Comparison of ENCODE assay signal across 8 cellular contexts in the genomic region with DNA sequence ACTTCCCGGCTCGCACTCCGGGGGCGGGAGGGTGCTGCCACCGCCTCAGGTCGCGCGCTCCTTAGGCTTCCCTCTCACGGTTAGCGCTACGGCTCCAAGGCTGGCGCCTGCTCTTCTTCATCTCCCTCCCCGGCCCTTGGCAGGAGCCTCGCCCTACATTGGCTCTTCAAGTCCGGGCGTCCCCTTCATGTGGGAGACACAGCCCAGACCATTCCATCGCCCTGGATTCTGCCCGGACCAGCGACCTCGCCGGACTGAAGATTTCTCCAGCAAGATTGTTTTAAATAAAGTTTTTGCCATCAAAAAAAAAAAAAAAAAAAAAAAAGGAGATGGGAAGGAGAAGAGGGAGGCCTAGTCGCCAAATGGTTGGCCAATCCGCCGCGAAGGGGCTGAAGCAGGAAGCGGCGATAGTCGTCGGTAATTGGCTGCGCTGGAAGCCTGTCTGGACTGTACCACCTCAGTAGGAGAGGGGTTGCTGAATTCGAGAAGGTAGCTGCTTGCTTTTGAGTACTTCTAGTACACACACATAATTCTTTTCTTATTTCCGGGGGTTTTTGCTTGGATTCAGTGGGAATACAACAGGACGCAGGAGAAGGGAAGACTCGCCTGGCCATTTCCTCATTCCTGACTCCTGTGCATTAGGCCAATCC. TPM values are rescaled to one million over a fixed set of nuclear protein-coding genes. Genes with fewer than 3 reads are reported as not detected.
DNase-seq lines count a peak whose midpoint lies in the region; ATAC-seq, FAIRE-seq and TF ChIP-seq lines count a peak whose summit lies in the region.

No MANE protein-coding gene starts in this region.

- H3K4me2 ChIP-seq in DOHH2 (ENCODE audit: low read length) = peak overlapping the region; percentile 70
- peak overlapping the region; percentile 78 for H3K4me2 ChIP-seq in GM23248 (ENCODE audit: unreplicated experiment)
- H3K4me2 ChIP-seq in Karpas-422 (ENCODE audit: low read depth, low read length, poor library complexity, severe bottlenecking) = peak overlapping the region; percentile 99

- in situ Hi-C loops in GM23248 (cut with MboI) = no loop called here

- peaks cover 45% of the 10 kb centered on the region for H3K79me2 ChIP-seq in DOHH2 (ENCODE audit: control insufficient read depth, low read length)
- peaks cover 41% of the 10 kb centered on the region for H3K79me2 ChIP-seq in GM23248 (ENCODE audit: insufficient read depth)
- H3K79me2 ChIP-seq in Karpas-422 (ENCODE audit: low read length) = peaks cover 42% of the 10 kb centered on the region

- no peaks in the 10 kb centered on the region for H3K9me3 ChIP-seq in DOHH2 (ENCODE audit: control insufficient read depth, insufficient read depth, low read length)
- H3K9me3 ChIP-seq in GM23248 (ENCODE audit: low read depth) = no peaks in the 10 kb centered on the region
- H3K9me3 ChIP-seq in Karpas-422 (ENCODE audit: low read length) = no peaks in the 10 kb centered on the region

- TF ChIP-seq CTCF in DOHH2 (IDR thresholded peaks at IDR 0.05; ENCODE audit: low read depth, low read length, poor library complexity, severe bottlenecking) = no peak

- peaks cover 28 to 55% (median 37%) of the 10 kb centered on the region in 3 donors for H3K4me1 Mint-ChIP-seq in naive B cell
- H3K4me1 Mint-ChIP-seq in stimulated activated effector memory CD8-positive, alpha-beta T cell treated with anti-CD3 and anti-CD28 coated beads, Interleukin-12 subunit alpha, Interleukin-12 subunit beta, amount 100 ng/mL, for 72 hours = peaks cover 29% of the 10 kb centered on the region

- no peaks in the 10 kb centered on the region for H3K9me3 Mint-ChIP-seq in naive B cell
- no peaks in the 10 kb centered on the region for H3K9me3 Mint-ChIP-seq in stimulated activated effector memory CD8-positive, alpha-beta T cell treated with anti-CD3 and anti-CD28 coated beads, Interleukin-12 subunit alpha, Interleukin-12 subunit beta, amount 100 ng/mL, for 72 hours

- DNase-seq in GM23248 = peak; percentile 99
- peak; percentile 99 for DNase-seq in Karpas-422
- DNase-seq in RCC 7860 (ENCODE audit: low spot score) = peak; percentile 94
- DNase-seq in activated T-helper 1 cell treated with anti-CD3 and anti-CD28 coated beads, Interleukin-2, amount 50 U/mL, for 16 hours (ENCODE audit: low read depth in 1 of 2, low spot score in 1 of 2) = peak; percentile 79 to 89
- DNase-seq in fibroblast of gingiva (ENCODE audit: low read depth) = peak; percentile 100
- DNase-seq in naive B cell = peak; percentile 96
- peak; percentile 76 to 93 for DNase-seq in stimulated activated effector memory CD8-positive, alpha-beta T cell treated with anti-CD3 and anti-CD28 coated beads, Interleukin-12 subunit alpha, Interleukin-12 subunit beta, amount 100 ng/mL, for 72 hours (ENCODE audit: low spot score in 2 of 2)

- H3K27me3 ChIP-seq in DOHH2 (ENCODE audit: control insufficient read depth, low read length) (no peaks in the 10 kb centered on the region), GM23248 (replicated peaks; ENCODE audit: insufficient read depth) (no peaks in the 10 kb centered on the region), Karpas-422 (ENCODE audit: low read length) (no peaks in the 10 kb centered on the region)

- H3F3A ChIP-seq in DOHH2 (ENCODE audit: control insufficient read depth, insufficient read depth) (peaks cover 5% of the 10 kb centered on the region; the same call in 1 of the 2 replicates), GM23248 (ENCODE audit: insufficient read depth) (peaks cover 14% of the 10 kb centered on the region)

- 0 to 1% methylated on average over 34 of the region's 34 CpGs for WGBS in GM23248 (ENCODE audit: low coverage in 1 of 2, low lambda C conversion rate in 2 of 2, missing lambda C conversion rate in 2 of 2), 2 experiments

- peak overlapping the region; percentile 87 for H3K9ac ChIP-seq in GM23248
- peak overlapping the region; percentile 84 for H3K9ac ChIP-seq in Karpas-422 (ENCODE audit: low read length)

- peak overlapping the region; percentile 72 for H3K27ac ChIP-seq in DOHH2 (ENCODE audit: low read depth, low read length)
- peak overlapping the region; percentile 93 for H3K27ac ChIP-seq in GM23248
- peak overlapping the region; percentile 82 for H3K27ac ChIP-seq in Karpas-422 (ENCODE audit: low read length)

- H3K27ac Mint-ChIP-seq in naive B cell = peak overlapping the region; percentile 98 to 100 (median 99)
- peak overlapping the region; percentile 99 for H3K27ac Mint-ChIP-seq in stimulated activated effector memory CD8-positive, alpha-beta T cell treated with anti-CD3 and anti-CD28 coated beads, Interleukin-12 subunit alpha, Interleukin-12 subunit beta, amount 100 ng/mL, for 72 hours

- ATAC-seq in naive B cell (ENCODE audit: low read depth in 2 of 2) = peak; percentile 60 to 64
- ATAC-seq in stimulated activated effector memory CD8-positive, alpha-beta T cell treated with anti-CD3 and anti-CD28 coated beads, Interleukin-12 subunit alpha, Interleukin-12 subunit beta, amount 100 ng/mL, for 72 hours = peak; percentile 81

- H2AFZ ChIP-seq in GM23248 = peak overlapping the region; percentile 92
- H2AFZ ChIP-seq in Karpas-422 (ENCODE audit: low read length) = peak overlapping the region; percentile 96

- FAIRE-seq in RCC 7860 (lab: Jason Lieb, UNC) = peak; percentile 87

- peak overlapping the region; percentile 84 for H3K4me3 ChIP-seq in DOHH2 (ENCODE audit: low read length)
- H3K4me3 ChIP-seq in GM23248 = peak overlapping the region; percentile 96
- H3K4me3 ChIP-seq in Karpas-422 (ENCODE audit: low read length) = peak overlapping the region; percentile 97

- H4K20me1 ChIP-seq in DOHH2 (ENCODE audit: control insufficient read depth, insufficient read depth, low read depth, low read length) = peaks cover 7% of the 10 kb centered on the region
- H4K20me1 ChIP-seq in GM23248 (ENCODE audit: insufficient read depth) = no peaks in the 10 kb centered on the region
- peaks cover 16% of the 10 kb centered on the region for H4K20me1 ChIP-seq in Karpas-422 (ENCODE audit: insufficient read depth, low read depth, low read length)

- H3K36me3 ChIP-seq in DOHH2 (ENCODE audit: control insufficient read depth, low read length) (peaks cover 38% of the 10 kb centered on the region), GM23248 (ENCODE audit: low read depth) (peaks cover 9% of the 10 kb centered on the region), Karpas-422 (ENCODE audit: insufficient read depth, low read length) (peaks cover 16% of the 10 kb centered on the region; the same call in 1 of the 2 replicates)

- H3K4me1 ChIP-seq in DOHH2 (ENCODE audit: control insufficient read depth, low read length) = peaks cover 21% of the 10 kb centered on the region
- peaks cover 18% of the 10 kb centered on the region for H3K4me1 ChIP-seq in GM23248 (ENCODE audit: insufficient read depth)
- peaks cover 20% of the 10 kb centered on the region for H3K4me1 ChIP-seq in Karpas-422 (ENCODE audit: low read length)

- H3K4me3 Mint-ChIP-seq in naive B cell = peak overlapping the region; percentile 91 to 99 (median 96)
- H3K4me3 Mint-ChIP-seq in stimulated activated effector memory CD8-positive, alpha-beta T cell treated with anti-CD3 and anti-CD28 coated beads, Interleukin-12 subunit alpha, Interleukin-12 subunit beta, amount 100 ng/mL, for 72 hours = peak overlapping the region; percentile 94

- H3K27me3 Mint-ChIP-seq in naive B cell = no peaks in the 10 kb centered on the region

- H3K9me2 ChIP-seq in DOHH2 (replicated peaks; ENCODE audit: control insufficient read depth, low read length) (no peaks in the 10 kb centered on the region), GM23248 (ENCODE audit: insufficient read depth) (no peaks in the 10 kb centered on the region), Karpas-422 (replicated peaks; ENCODE audit: insufficient read depth, low read length) (no peaks in the 10 kb centered on the region)

- no peaks in the 10 kb centered on the region for H3K36me3 Mint-ChIP-seq in naive B cell
- peaks cover 52% of the 10 kb centered on the region for H3K36me3 Mint-ChIP-seq in stimulated activated effector memory CD8-positive, alpha-beta T cell treated with anti-CD3 and anti-CD28 coated beads, Interleukin-12 subunit alpha, Interleukin-12 subunit beta, amount 100 ng/mL, for 72 hours

RNA-seq across cellular contexts. Expression of gene ZDHHC5, which starts 0.7 kb away (rescaled TPM):
- 43.6 and 52.5 TPM in 2 replicates for total RNA-seq in GM23248 (2014; rRNA removed; shearing (Covaris generic))
- 35.8 and 36.7 TPM in 2 replicates for polyA plus RNA-seq in GM23248 (2016; fragmentation: Nextera tagmentation; extraction: Ambion mirVana)
- total RNA-seq in Karpas-422 (2014; rRNA removed; shearing (Covaris generic); ENCODE audit: low replicate concordance) = 38.6 and 41.2 TPM in 2 replicates
- polyA plus RNA-seq in naive B cell (ENCODE audit: low read depth in 6 of 6) = 10 to 100 TPM in 5 of 6 donors, 1 to 10 TPM in 1; 6.1 to 39.2 (median 28.2) TPM

RNA-seq across cellular contexts. Expression of gene CLP1, which starts 9.6 kb away (rescaled TPM):
- total RNA-seq in GM23248 (2014; rRNA removed; shearing (Covaris generic)) = 19.6 and 21.0 TPM in 2 replicates
- polyA plus RNA-seq in GM23248 (2016; fragmentation: Nextera tagmentation; extraction: Ambion mirVana) (16.2 and 16.4 TPM in 2 replicates), naive B cell (ENCODE audit: low read depth in 6 of 6) (10 to 100 TPM; 15.1 to 62.2 (median 19.0) TPM)
- 16.9 and 22.4 TPM in 2 replicates for total RNA-seq in Karpas-422 (2014; rRNA removed; shearing (Covaris generic); ENCODE audit: low replicate concordance)

RNA-seq across cellular contexts. Expression of gene YPEL4, which starts 17.5 kb away (rescaled TPM):
- total RNA-seq in GM23248 (2014; rRNA removed; shearing (Covaris generic)) = 1.7 TPM in 1 of 2 replicates, not detected in the other
- polyA plus RNA-seq in GM23248 (2016; fragmentation: Nextera tagmentation; extraction: Ambion mirVana) (0.35 and 0.49 TPM in 2 replicates), naive B cell (ENCODE audit: low read depth in 6 of 6) (not detected)
- total RNA-seq in Karpas-422 (2014; rRNA removed; shearing (Covaris generic); ENCODE audit: low replicate concordance) = not detected in 2 replicates

RNA-seq across cellular contexts. Expression of gene MED19, which starts 44.8 kb away (rescaled TPM):
- 17.7 and 33.4 TPM in 2 replicates for total RNA-seq in GM23248 (2014; rRNA removed; shearing (Covaris generic))
- polyA plus RNA-seq in GM23248 (2016; fragmentation: Nextera tagmentation; extraction: Ambion mirVana) (37.1 and 39.6 TPM in 2 replicates), naive B cell (ENCODE audit: low read depth in 6 of 6) (10 to 100 TPM; 17.6 to 24.3 (median 21.7) TPM)
- total RNA-seq in Karpas-422 (2014; rRNA removed; shearing (Covaris generic); ENCODE audit: low replicate concordance) = 12.5 and 12.8 TPM in 2 replicates

RNA-seq across cellular contexts. Expression of gene TMX2, which starts 45.2 kb away (rescaled TPM):
- total RNA-seq in GM23248 (2014; rRNA removed; shearing (Covaris generic)) = 68.5 and 88.1 TPM in 2 replicates
- 101 and 105 TPM in 2 replicates for polyA plus RNA-seq in GM23248 (2016; fragmentation: Nextera tagmentation; extraction: Ambion mirVana)
- 53.3 and 91.2 TPM in 2 replicates for total RNA-seq in Karpas-422 (2014; rRNA removed; shearing (Covaris generic); ENCODE audit: low replicate concordance)
- 10 to 100 TPM; 61.5 to 77.9 (median 72.3) TPM for polyA plus RNA-seq in naive B cell (ENCODE audit: low read depth in 6 of 6)

Comparison
In these comparisons a context has a peak if more than half of its experiments do, and no peak if none do; other contexts are left out.
1. Peak in every context shown above with its lines: DNase-seq, ATAC-seq, H3K4me3 ChIP-seq and H3K27ac ChIP-seq.